In the genomic region with DNA sequence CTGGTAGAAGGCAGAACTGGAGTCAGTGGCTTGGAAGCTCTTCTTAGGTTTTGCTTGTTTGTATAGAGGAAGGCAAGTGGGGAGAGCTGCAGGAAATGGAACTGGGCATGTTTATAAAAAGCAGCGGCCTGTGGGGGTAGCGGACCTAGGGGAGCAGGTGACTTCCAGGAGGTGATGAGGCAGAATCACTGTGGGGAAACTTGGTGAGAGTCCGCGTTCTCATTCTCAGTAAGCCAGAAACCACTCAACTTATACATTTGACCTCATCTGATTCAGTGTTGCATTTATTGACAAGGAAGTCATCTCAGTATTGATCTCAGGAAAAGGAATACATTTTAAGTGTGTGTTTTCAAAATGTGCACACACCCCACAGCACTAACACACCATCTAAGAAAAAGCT, we compare ENCODE assay signal across 18 cellular contexts.
A peak's percentile ranks its signal among the peaks of the same experiment; 100 is the strongest.
DNase-seq lines count a peak whose midpoint lies in the region; ATAC-seq and TF ChIP-seq lines count a peak whose summit lies in the region.
"Had no signal": no experiment of that assay in that cellular context is flagged by ENCODE, and none has a peak within 500 bp of the region (broad histone marks: within the 10 kb centered on the region; RNA-seq: fewer than 3 reads in every experiment).

No MANE protein-coding gene starts in this region.

- H3K27ac ChIP-seq in coronary artery, result no peak overlapping the region
- H3K27ac ChIP-seq: thoracic aorta, WERI-Rb-1 had no signal

- H3K4me1 Mint-ChIP-seq in Caco-2 (ENCODE audit: low read depth, unreplicated experiment), result peaks cover 26% of the 10 kb centered on the region
- H3K4me1 Mint-ChIP-seq: central memory CD8-positive, alpha-beta T cell had no signal

- H3K9me3 Mint-ChIP-seq in Caco-2 (ENCODE audit: unreplicated experiment), result peaks cover 4% of the 10 kb centered on the region
- H3K9me3 Mint-ChIP-seq: activated T-helper 1 cell treated with anti-CD3 and anti-CD28 coated beads, Interleukin-12 subunit alpha, Interleukin-12 subunit beta, Interleukin-2, Interleukin-4 antibody, amounts not matched to agents 30 ng/mL and 10 ng/mL and 1 ng/mL, durations not matched to agents 14 hours and 24 hours and 36 hours had no signal

- POLR2A ChIA-PET in Caco-2 (lab: Charles Lee), result no interaction called here

- no peak overlapping the region for H3K4me3 ChIP-seq in Caco-2 (ENCODE audit: low read depth, low read length)
- H3K4me3 ChIP-seq in coronary artery, result no peak overlapping the region
- H3K4me3 ChIP-seq: thoracic aorta had no signal

- peak; percentile 83 for ATAC-seq in GM18909 (IDR thresholded peaks at IDR 0.05; ENCODE audit: poor library complexity, unreplicated experiment)
- peak; percentile 79 for ATAC-seq in GM21825 (IDR thresholded peaks at IDR 0.05; ENCODE audit: unreplicated experiment)
- ATAC-seq in HG03354 (IDR thresholded peaks at IDR 0.05; ENCODE audit: poor library complexity, severe bottlenecking, unreplicated experiment), result peak; percentile 73
- ATAC-seq: left cardiac atrium had no signal

- H3K27me3 ChIP-seq in Caco-2 (replicated peaks; ENCODE audit: control insufficient read depth, insufficient read depth, low read length), result no peaks in the 10 kb centered on the region

- H3K27me3 Mint-ChIP-seq in Caco-2 (ENCODE audit: insufficient read depth, unreplicated experiment), result no peaks in the 10 kb centered on the region
- H3K27me3 Mint-ChIP-seq: central memory CD8-positive, alpha-beta T cell had no signal

- H3K36me3 ChIP-seq in Caco-2 (ENCODE audit: control insufficient read depth, insufficient read depth, low read length), result no peaks in the 10 kb centered on the region
- H3K36me3 ChIP-seq: thoracic aorta, WERI-Rb-1 had no signal

- BruUV-seq in Caco-2 (replicated peaks; lab: Mats Ljungman, UMichigan), result no TSS peak

- no peak for TF ChIP-seq CTCF in Caco-2 (IDR thresholded peaks at IDR 0.05; ENCODE audit: insufficient read depth in 1 of 2, low read depth in 1 of 2, low read length in 1 of 2, severe bottlenecking in 1 of 2, unreplicated experiment in 1 of 2)
- no peak for TF ChIP-seq CTCF in coronary artery (IDR thresholded peaks at IDR 0.05)

- H3K9me3 ChIP-seq in Caco-2, result no peaks in the 10 kb centered on the region
- H3K9me3 ChIP-seq: thoracic aorta had no signal

- H3K4me3 Mint-ChIP-seq in Caco-2 (ENCODE audit: unreplicated experiment), result no peak overlapping the region
- H3K4me3 Mint-ChIP-seq: activated T-helper 1 cell treated with anti-CD3 and anti-CD28 coated beads, Interleukin-12 subunit alpha, Interleukin-12 subunit beta, Interleukin-2, Interleukin-4 antibody, amounts not matched to agents 30 ng/mL and 10 ng/mL and 1 ng/mL, durations not matched to agents 14 hours and 24 hours and 36 hours; central memory CD8-positive, alpha-beta T cell had no signal

- peaks cover 6% of the 10 kb centered on the region for H3K36me3 Mint-ChIP-seq in Caco-2 (ENCODE audit: insufficient read depth, unreplicated experiment)

- H3K4me1 ChIP-seq in Caco-2, result peaks cover 44% of the 10 kb centered on the region

- peak overlapping the region; percentile 79 for H3K27ac Mint-ChIP-seq in Caco-2 (ENCODE audit: unreplicated experiment)
- H3K27ac Mint-ChIP-seq: activated T-helper 1 cell treated with anti-CD3 and anti-CD28 coated beads, Interleukin-12 subunit alpha, Interleukin-12 subunit beta, Interleukin-2, Interleukin-4 antibody, amounts not matched to agents 30 ng/mL and 10 ng/mL and 1 ng/mL, durations not matched to agents 14 hours and 24 hours and 36 hours had no signal

- CTCF ChIA-PET in Caco-2 (lab: Charles Lee), result no interaction called here

- DNase-seq in Caco-2 (no peak), NCI-H510A (lab: John Stamatoyannopoulos, UW) (no peak), coronary artery (ENCODE audit: low spot score) (no peak), SKM-1 treated with dmso at 0.1 percent for 144 hours (lab: John Stamatoyannopoulos, UW; ENCODE audit: unreplicated experiment) (no peak)
- no peak for DNase-seq in stimulated activated CD4-positive, alpha-beta T cell treated with anti-CD3 and anti-CD28 coated beads, Interleukin-1b, Interleukin-23, amount 100 ng/mL, for 48 hours
- DNase-seq: GDM1; left cardiac atrium; NCI-H1417 treated with DMSO at 0.1 percent for 48 hours; nucleus accumbens; RPMI8226; stimulated activated CD4-positive, alpha-beta T cell treated with anti-CD3 and anti-CD28 coated beads, Interleukin-2, amount 100 ng/mL, for 48 hours; WERI-Rb-1 had no signal

- intact Hi-C loops in Caco-2 (cut with micrococcal nuclease; ENCODE audit: unreplicated experiment), result loop anchor here (10.0 kb wide), 1 partner anchor 48 kb away; no protein-coding TSS in a partner anchor
